Comparison of ENCODE assay signal across 2 cellular contexts in genomic region chr2:230230801-230231200, GRCh38.
A peak's percentile ranks its signal among the peaks of the same experiment; 100 is the strongest.
TF ChIP-seq lines count a peak whose summit lies in the region.

No MANE protein-coding gene starts in this region.

TF ChIP-seq in HepG2, 621 proteins besides CTCF, POLR2A, EP300 and RAD21:
- TF ChIP-seq ZNF160 (CRISPR knock-in tag; IDR thresholded peaks at IDR 0.05) (peak; percentile 98), ZFP82 (CRISPR knock-in tag; IDR thresholded peaks at IDR 0.05; ENCODE audit: borderline replicate concordance) (0 out of 2 replicates have a peak, but pooled peaks have one; percentile 36), RBAK (CRISPR knock-in tag; IDR thresholded peaks at IDR 0.05) (no peak), CCAR2 (optimal IDR thresholded peaks at IDR 0.05; ENCODE audit: low read depth, low read length) (no peak), KMT2A (CRISPR knock-in tag; IDR thresholded peaks at IDR 0.05) (no peak), TAF15 (IDR thresholded peaks at IDR 0.05; ENCODE audit: low read depth, low read length, poor library complexity, severe bottlenecking) (no peak), MNT (IDR thresholded peaks at IDR 0.05) (no peak), HNRNPH1 (optimal IDR thresholded peaks at IDR 0.05; ENCODE audit: low read depth, low read length) (no peak)

TF ChIP-seq in GM12878, 131 proteins besides CTCF, POLR2A, EP300 and RAD21:
- TF ChIP-seq SKIL (IDR thresholded peaks at IDR 0.05; ENCODE audit: low read depth, poor library complexity, severe bottlenecking) (peak; percentile 59), TBL1XR1 (IDR thresholded peaks at IDR 0.05; ENCODE audit: low read depth, low read length) (no peak), BRCA1 (IDR thresholded peaks at IDR 0.05; ENCODE audit: low read depth, low read length) (no peak), E2F4 (IDR thresholded peaks at IDR 0.05; ENCODE audit: low read depth, low read length) (no peak), NBN (IDR thresholded peaks at IDR 0.05) (peak; percentile 91), SMC3 (IDR thresholded peaks at IDR 0.05; ENCODE audit: borderline replicate concordance, low read length) (no peak), MLLT1 (IDR thresholded peaks at IDR 0.05) (peak; percentile 95), SRF (IDR thresholded peaks at IDR 0.05; ENCODE audit: low read depth in 2 of 2, low read length in 2 of 2) (no peak), ESRRA (IDR thresholded peaks at IDR 0.05; ENCODE audit: low read length) (0 out of 2 replicates have a peak, but pooled peaks have one; percentile 29), ASH2L (IDR thresholded peaks at IDR 0.05; ENCODE audit: borderline replicate concordance, low read depth) (no peak), RUNX3 (IDR thresholded peaks at IDR 0.05; ENCODE audit: low read length) (no peak), ZNF24 (IDR thresholded peaks at IDR 0.05) (0 out of 2 replicates have a peak, but pooled peaks have one; percentile 38), EZH2 (IDR thresholded peaks at IDR 0.05; ENCODE audit: borderline replicate concordance, control insufficient read depth, low read depth, low read length) (no peak), BCL3 (IDR thresholded peaks at IDR 0.05; ENCODE audit: borderline replicate concordance, insufficient read depth, low read depth, low read length, poor library complexity, severe bottlenecking) (no peak), BACH1 (IDR thresholded peaks at IDR 0.05; ENCODE audit: borderline replicate concordance) (no peak), ZBED1 (IDR thresholded peaks at IDR 0.05; ENCODE audit: borderline replicate concordance) (no peak), ZNF207 (IDR thresholded peaks at IDR 0.05; ENCODE audit: borderline replicate concordance) (no peak), ZBTB33 (IDR thresholded peaks at IDR 0.05) (peak; percentile 73; the same call in 1 of the 2 replicates), CBX5 (IDR thresholded peaks at IDR 0.05; ENCODE audit: low read depth) (peak; percentile 97), ATF7 (IDR thresholded peaks at IDR 0.05; ENCODE audit: low read depth) (peak; percentile 52), USF2 (IDR thresholded peaks at IDR 0.05; ENCODE audit: borderline replicate concordance, low read depth, low read length) (no peak), IRF3 (IDR thresholded peaks at IDR 0.05) (no peak), SMARCA5 (IDR thresholded peaks at IDR 0.05) (peak; percentile 67; the same call in 1 of the 2 replicates), EED (IDR thresholded peaks at IDR 0.05; ENCODE audit: low read depth) (no peak), RAD51 (IDR thresholded peaks at IDR 0.05) (no peak), IKZF1 (conservative IDR thresholded peaks at IDR 0.05) (no peak), IKZF2 (IDR thresholded peaks at IDR 0.05) (peak in 1 of 2 experiments; percentile 42; a peak in 2 of 4 replicates), RELB (IDR thresholded peaks at IDR 0.05; ENCODE audit: low read depth) (peak; percentile 64), PBX3 (IDR thresholded peaks at IDR 0.05; ENCODE audit: insufficient replicate concordance, low read depth, low read length) (no peak), ZNF217 (IDR thresholded peaks at IDR 0.05) (peak; percentile 84), KLF5 (IDR thresholded peaks at IDR 0.05; ENCODE audit: partially characterized antibody) (peak; percentile 98), SIX5 (IDR thresholded peaks at IDR 0.05; ENCODE audit: low read depth, low read length, severe bottlenecking) (no peak)
TF ChIP-seq in GM12878: peak in this region for 13.
